8 cellular contexts compared by ENCODE assay signal in genomic region chr12:40225337-40225983, GRCh38. TPM values are rescaled to one million over a fixed set of nuclear protein-coding genes. Genes with fewer than 3 reads are reported as not detected.
DNase-seq lines count a peak whose midpoint lies in the region; TF ChIP-seq lines count a peak whose summit lies in the region.

No MANE protein-coding gene starts in this region.

- TF ChIP-seq CTCF in CD14-positive monocyte (IDR thresholded peaks at IDR 0.05) (no peak), esophagus muscularis mucosa (IDR thresholded peaks at IDR 0.05) (no peak)

- peaks cover 17 to 28% of the 10 kb centered on the region in 2 donors for H3K36me3 Mint-ChIP-seq in CD14-positive monocyte

- peaks cover 0 to 3% (median 0%) of the 10 kb centered on the region in 3 donors for H3K27me3 Mint-ChIP-seq in CD14-positive monocyte (ENCODE audit: low read depth in 3 of 3)

- H3K4me1 ChIP-seq in esophagus muscularis mucosa = peaks cover 11 to 52% (median 51%) of the 10 kb centered on the region in 4 donors
- H3K4me1 ChIP-seq in neuron (ENCODE audit: insufficient read depth, low read length) = no peaks in the 10 kb centered on the region

- H3K4me1 Mint-ChIP-seq in CD14-positive monocyte = peaks cover 54% of the 10 kb centered on the region

- H3K27ac ChIP-seq in esophagus muscularis mucosa (replicated peaks in 1 of 4) = peak overlapping the region; percentile 93 to 99 (median 97)

- H3K4me3 Mint-ChIP-seq in CD14-positive monocyte = peak overlapping the region; percentile 89 to 98

- H3K9me3 Mint-ChIP-seq in CD14-positive monocyte = no peaks in the 10 kb centered on the region

- H3K4me3 ChIP-seq in esophagus muscularis mucosa (peak overlapping the region; percentile 70 to 90 (median 82)), neuron (ENCODE audit: low read length) (peak overlapping the region; percentile 51)

- 15% methylated on average over 12 of the region's 12 CpGs for WGBS in esophagus muscularis mucosa

- no peaks in the 10 kb centered on the region for H3K9me3 ChIP-seq in esophagus muscularis mucosa
- no peaks in the 10 kb centered on the region for H3K9me3 ChIP-seq in neuron (ENCODE audit: low read length)

- no peak overlapping the region for H2AFZ ChIP-seq in neuron (ENCODE audit: low read depth, low read length)

- DNase-seq in CD14-positive monocyte (ENCODE audit: low spot score) (no peak), esophagus muscularis mucosa (ENCODE audit: extremely low spot score) (no peak), 8988T (no peak), mucosa of gallbladder (ENCODE audit: low spot score) (no peak), NCI-H345 (lab: John Stamatoyannopoulos, UW) (no peak), NCI-H524 (lab: John Stamatoyannopoulos, UW) (no peak)

- H3K36me3 ChIP-seq in esophagus muscularis mucosa (no peaks in the 10 kb centered on the region), neuron (ENCODE audit: insufficient read depth, low read length) (no peaks in the 10 kb centered on the region)

- H3K27me3 ChIP-seq in esophagus muscularis mucosa = no peaks in the 10 kb centered on the region
- peaks cover 12% of the 10 kb centered on the region for H3K27me3 ChIP-seq in neuron (ENCODE audit: insufficient read depth, low read length)

- intact Hi-C loops in CD14-positive monocyte (cut with micrococcal nuclease) = loop anchor here (2.0 to 5.0 kb wide), 4 partner anchors 17 to 118 kb away; partner anchors contain the start of gene SLC2A13 (in 1 of the 2)
- intact Hi-C loops in esophagus muscularis mucosa (cut with DNase I) = no loop called here

- H3K27ac Mint-ChIP-seq in CD14-positive monocyte = peak overlapping the region; percentile 96 to 99 (median 98)

- TF ChIP-seq POLR2A in esophagus muscularis mucosa (IDR thresholded peaks at IDR 0.05; ENCODE audit: low read depth) = no peak

- TF ChIP-seq EP300 in esophagus muscularis mucosa (IDR thresholded peaks at IDR 0.05) = peak; percentile 18

TF ChIP-seq in PFSK-1, 5 proteins besides CTCF, POLR2A, EP300 and RAD21:
- TF ChIP-seq TAF1 (IDR thresholded peaks at IDR 0.05; ENCODE audit: borderline replicate concordance, insufficient read depth, low read length) (peak; percentile 36; the same call in 1 of the 2 replicates), FOXP2 (optimal IDR thresholded peaks at IDR 0.05; ENCODE audit: borderline replicate concordance, extremely low read depth, extremely low read length, insufficient read depth) (no peak)
TF ChIP-seq in PFSK-1: peak in this region for 1.

RNA-seq across cellular contexts. Expression of gene LRRK2, which starts 0.7 kb away (rescaled TPM):
- polyA plus RNA-seq in CD14-positive monocyte = 10 to 100 TPM; 47.7 to 47.9 TPM
- 15.3 TPM for polyA plus RNA-seq in PFSK-1 (2012; ENCODE audit: insufficient read length, low read depth)
- total RNA-seq in esophagus muscularis mucosa (10 to 100 TPM; 24.0 to 32.8 (median 29.2) TPM), mucosa of gallbladder (28.7 TPM)
